ENCODE assay signal across 8 cellular contexts in the genomic region with DNA sequence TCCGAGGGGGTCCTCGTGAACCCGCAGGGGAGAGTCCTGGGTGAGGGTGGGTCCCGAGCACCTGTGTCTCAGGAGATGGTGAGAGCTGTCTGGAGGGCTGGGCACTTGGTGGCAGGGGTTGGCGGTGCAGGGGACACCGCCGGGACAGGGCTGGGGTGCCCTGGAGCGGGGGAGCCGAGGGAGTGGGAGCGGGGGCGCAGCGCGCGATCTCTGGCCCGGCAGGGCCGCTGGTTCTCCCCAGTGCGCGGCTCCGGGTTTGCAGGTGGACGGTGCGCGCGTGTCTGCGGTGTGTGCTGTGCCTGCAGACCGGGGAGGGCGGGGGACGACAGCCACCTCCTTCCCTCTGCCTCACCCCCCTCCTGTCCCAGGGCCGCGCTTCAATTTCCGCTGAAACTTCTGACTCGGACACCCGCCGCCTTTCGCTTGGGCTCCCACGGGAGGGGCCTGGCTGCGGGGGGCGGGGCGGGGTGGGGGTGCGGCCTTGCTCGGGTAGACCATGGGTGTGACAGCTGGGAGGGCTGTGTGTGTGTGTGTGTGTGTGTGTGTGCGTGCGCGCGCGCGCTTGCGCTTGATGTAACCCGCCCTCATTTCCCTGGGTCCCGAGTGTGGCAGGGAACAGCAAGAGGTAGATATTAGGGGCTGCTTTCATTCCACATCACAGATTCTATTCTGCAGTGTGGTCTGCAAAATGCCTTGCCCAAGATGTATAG. TPM values are rescaled to one million over a fixed set of nuclear protein-coding genes. Genes with fewer than 3 reads are reported as not detected.
A peak's percentile ranks its signal among the peaks of the same experiment; 100 is the strongest.
DNase-seq lines count a peak whose midpoint lies in the region; ATAC-seq and TF ChIP-seq lines count a peak whose summit lies in the region.

No MANE protein-coding gene starts in this region.

- TF ChIP-seq CTCF in lower leg skin (IDR thresholded peaks at IDR 0.05) = no peak

- WGBS in lower leg skin, 2 donors = 0 to 1% methylated on average over 24 to 45 of the region's 49 CpGs

- intact Hi-C loops in lower leg skin (cut with DNase I; ENCODE audit: low total_unique reads) = no loop called here

- DNase-seq in NCI-H2107 treated with DMSO at 0.1 percent for 48 hours (lab: John Stamatoyannopoulos, UW; ENCODE audit: unreplicated experiment) (peak; percentile 11), NCI-H2107 (lab: John Stamatoyannopoulos, UW) (no peak), NCI-H345 treated with DMSO at 0.1 percent for 48 hours (lab: John Stamatoyannopoulos, UW; ENCODE audit: unreplicated experiment) (peak; percentile 29), dermis blood vessel endothelial cell (peak; percentile 68), lower leg skin (ENCODE audit: low spot score in 2 of 2) (peak; percentile 71 to 97)
- peak; percentile 84 for DNase-seq in activated CD4-positive, alpha-beta T cell treated with anti-CD3 and anti-CD28 coated beads for 48 hours
- DNase-seq in stimulated activated CD4-positive, alpha-beta T cell treated with anti-CD3 and anti-CD28 coated beads, TNF-alpha, amount 100 ng/mL, for 48 hours (ENCODE audit: low read depth in 3 of 3) = peak; percentile 59 to 67 (median 66)

- peak overlapping the region; percentile 31 for H3K4me3 ChIP-seq in lower leg skin (ENCODE audit: low read depth, poor library complexity, severe bottlenecking)

- ATAC-seq in HG02970 (IDR thresholded peaks at IDR 0.05; ENCODE audit: low FRiP score, unreplicated experiment) = peak; percentile 58

- TF ChIP-seq POLR2A in lower leg skin (IDR thresholded peaks at IDR 0.05) = no peak

RNA-seq across cellular contexts. Expression of a gene that starts 1.2 kb away (rescaled TPM):
- total RNA-seq in dermis blood vessel endothelial cell = 49.2 and 62.1 TPM in 2 replicates
- total RNA-seq in lower leg skin = 10 to 100 TPM; 20.6 to 35.2 (median 27.5) TPM

RNA-seq across cellular contexts. Expression of a gene that starts 26.4 kb away (rescaled TPM):
- total RNA-seq in dermis blood vessel endothelial cell (111 and 116 TPM in 2 replicates), lower leg skin (10 to 100 TPM; 65.2 to 90.1 (median 77.1) TPM)

RNA-seq across cellular contexts. Expression of a gene that starts 34.8 kb away (rescaled TPM):
- total RNA-seq in dermis blood vessel endothelial cell = 18.0 and 40.2 TPM in 2 replicates
- 10 to 100 TPM in 2 of 4 donors, 1 to 10 TPM in 2; 4.4 to 16.6 (median 9.9) TPM for total RNA-seq in lower leg skin

RNA-seq across cellular contexts. Expression of a gene that starts 56.4 kb away (rescaled TPM):
- 4.4 and 8.1 TPM in 2 replicates for total RNA-seq in dermis blood vessel endothelial cell
- 1 to 10 TPM; 4.7 to 9.9 (median 5.4) TPM for total RNA-seq in lower leg skin
